ENCODE assay signal across 15 cellular contexts in genomic region chr10:93872776-93873175, GRCh38. TPM values are rescaled to one million over a fixed set of nuclear protein-coding genes. Genes with fewer than 3 reads are reported as not detected.
A peak's percentile ranks its signal among the peaks of the same experiment; 100 is the strongest.
DNase-seq lines count a peak whose midpoint lies in the region; TF ChIP-seq lines count a peak whose summit lies in the region.
"Had no signal": no experiment of that assay in that cellular context is flagged by ENCODE, and none has a peak within 500 bp of the region (broad histone marks: within the 10 kb centered on the region; RNA-seq: fewer than 3 reads in every experiment).

No MANE protein-coding gene starts in this region.

- no peak overlapping the region for H3K23ac ChIP-seq in mesendoderm (ENCODE audit: low read length)

- H3K4me3 Mint-ChIP-seq in HFFc6, result no peak overlapping the region
- H3K4me3 Mint-ChIP-seq: CD4-positive, CD25-positive, alpha-beta regulatory T cell had no signal

- no peaks in the 10 kb centered on the region for H3K79me2 ChIP-seq in mesendoderm (ENCODE audit: control insufficient read depth, insufficient read depth, low read length)

- peaks cover 41% of the 10 kb centered on the region for H3K4me1 Mint-ChIP-seq in HFFc6 (ENCODE audit: low read depth)
- H3K4me1 Mint-ChIP-seq: CD4-positive, CD25-positive, alpha-beta regulatory T cell had no signal

- no peak overlapping the region for H4K5ac ChIP-seq in mesendoderm (ENCODE audit: low read length)

- no peak overlapping the region for H3K9ac ChIP-seq in mesendoderm (ENCODE audit: low read length)

- no peak overlapping the region for H3K56ac ChIP-seq in mesendoderm (ENCODE audit: low read length)

- no peaks in the 10 kb centered on the region for H3K9me3 Mint-ChIP-seq in HFFc6

- H3K27me3 ChIP-seq in mesendoderm (ENCODE audit: insufficient read depth, low read length, poor library complexity), result no peaks in the 10 kb centered on the region

- no peak overlapping the region for H3K18ac ChIP-seq in mesendoderm (ENCODE audit: low read length)

- H2BK120ac ChIP-seq in mesendoderm (ENCODE audit: low read depth, low read length), result no peak overlapping the region

- DNase-seq in HFFc6, result no peak
- DNase-seq in NCI-H524 (lab: John Stamatoyannopoulos, UW), result peak; percentile 74 to 85
- DNase-seq in cerebellum (ENCODE audit: low spot score), result peak; percentile 11
- DNase-seq in mesendoderm, result no peak
- no peak for DNase-seq in activated CD8-positive, alpha-beta memory T cell treated with anti-CD3 and anti-CD28 coated beads for 24 hours
- no peak for DNase-seq in NCI-H2029 (lab: John Stamatoyannopoulos, UW)
- no peak for DNase-seq in C1 segment of cervical spinal cord (lab: John Stamatoyannopoulos, UW)
- DNase-seq: CD4-positive, CD25-positive, alpha-beta regulatory T cell; DND-41; GDM1; GOT3; NCI-H1930; NCI-H345; NCI-H774 had no signal

- H3K27ac ChIP-seq in mesendoderm (ENCODE audit: low read depth, low read length), result no peak overlapping the region

- no peak overlapping the region for H2AK5ac ChIP-seq in mesendoderm (ENCODE audit: low read length)

- no peak overlapping the region for H3K4ac ChIP-seq in mesendoderm (ENCODE audit: low read depth, low read length)

- no peak overlapping the region for H2BK15ac ChIP-seq in mesendoderm (replicated peaks; ENCODE audit: low read depth)

- no peaks in the 10 kb centered on the region for H3K36me3 Mint-ChIP-seq in HFFc6 (ENCODE audit: low read depth)
- H3K36me3 Mint-ChIP-seq: CD4-positive, CD25-positive, alpha-beta regulatory T cell had no signal

- TF ChIP-seq CTCF in HFFc6 (IDR thresholded peaks at IDR 0.05), result no peak

- H3K27me3 Mint-ChIP-seq in HFFc6 (ENCODE audit: insufficient read depth), result peaks cover 7% of the 10 kb centered on the region

- no peak overlapping the region for H3K4me2 ChIP-seq in mesendoderm (ENCODE audit: low read length)

- peak overlapping the region; percentile 77; the same call in 1 of the 2 replicates for H3K27ac Mint-ChIP-seq in HFFc6
- H3K27ac Mint-ChIP-seq: CD4-positive, CD25-positive, alpha-beta regulatory T cell had no signal

- no peak overlapping the region for H4K8ac ChIP-seq in mesendoderm (ENCODE audit: low read depth, low read length)

- H3K4me1 ChIP-seq in mesendoderm (ENCODE audit: control insufficient read depth, low read depth, low read length), result peaks cover 5% of the 10 kb centered on the region

- no peak overlapping the region for H3K4me3 ChIP-seq in mesendoderm (ENCODE audit: low read length)
- H3K4me3 ChIP-seq: GM12878 had no signal

- no peak overlapping the region for H2BK5ac ChIP-seq in mesendoderm (ENCODE audit: low read length)

- H3K79me1 ChIP-seq in mesendoderm (ENCODE audit: low read length), result no peaks in the 10 kb centered on the region

- H3K36me3 ChIP-seq in mesendoderm (ENCODE audit: control insufficient read depth, insufficient read depth, low read length), result no peaks in the 10 kb centered on the region

- WGBS in mesendoderm (ENCODE audit: extremely low coverage, insufficient coverage, low lambda C conversion rate), result no CpG with 5 or more reads among the region's 1 CpG

RNA-seq across cellular contexts. Expression of gene SLC35G1, which starts 21.0 kb away (rescaled TPM):
- total RNA-seq in HFFc6 (2021; fragmentation: NEBNext Ultra II Directional; extraction: Animal tissue kit (Norgen Biotek cat#: 25700)), result 1 to 10 TPM; 5.2 to 7.2 (median 5.7) TPM
- 12.5 TPM for total RNA-seq in cerebellum
- 6.0 TPM for polyA plus RNA-seq in mesendoderm (2013, experiment 1 of 2)
- polyA plus RNA-seq in mesendoderm (2013, experiment 2 of 2), result 6.2 TPM

Comparison
In these comparisons a context has a peak if more than half of its experiments do, and no peak if none do; other contexts are left out.
1. DNase-seq: peak in NCI-H524 (2 of 2) and cerebellum (single experiment); none in HFFc6 (single experiment), mesendoderm (single experiment), activated CD8-positive, alpha-beta memory T cell treated with anti-CD3 and anti-CD28 coated beads for 24 hours (single experiment), NCI-H2029 (single experiment) and C1 segment of cervical spinal cord (0 of 14).